ENCODE assay signal across 2 cellular contexts in the genomic region with DNA sequence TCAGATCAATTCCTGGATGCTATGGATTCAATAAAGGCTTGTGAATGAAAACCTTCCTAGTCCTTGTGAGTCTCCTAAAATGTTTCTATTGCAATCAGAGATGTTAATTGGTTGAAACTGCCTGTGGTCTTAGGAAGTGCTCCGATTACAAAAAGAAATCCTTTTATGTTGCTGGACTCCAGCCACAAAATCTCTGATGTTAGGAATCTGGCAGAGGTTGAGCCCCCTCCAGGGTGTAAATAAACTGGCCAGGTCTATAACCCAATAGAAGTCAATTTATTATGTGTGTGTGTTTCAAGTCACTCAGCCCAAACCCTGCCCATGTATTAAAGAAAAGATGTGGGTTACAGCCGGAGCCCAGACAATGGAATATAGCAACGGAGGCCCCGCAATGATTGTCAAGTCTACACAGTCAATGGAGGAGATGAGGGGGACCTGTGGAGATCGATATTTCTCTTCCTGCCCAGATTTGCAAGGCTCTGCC.
TF ChIP-seq lines count a peak whose summit lies in the region.

No MANE protein-coding gene starts in this region.

TF ChIP-seq in IMR-90, 13 proteins besides CTCF, POLR2A, EP300 and RAD21 (continued from another document):
- TF ChIP-seq BHLHE40 (IDR thresholded peaks at IDR 0.05; ENCODE audit: low read depth, low read length) = no peak
- TF ChIP-seq RCOR1 (IDR thresholded peaks at IDR 0.05; ENCODE audit: insufficient replicate concordance, low read length) = no peak
- no peak for TF ChIP-seq CEBPB (IDR thresholded peaks at IDR 0.05; ENCODE audit: low read depth, low read length)
- TF ChIP-seq CHD1 (IDR thresholded peaks at IDR 0.05; ENCODE audit: low read depth, low read length) = no peak

TF ChIP-seq in SK-N-SH treated with all-trans-retinoic acid at 6 μM for 48 hours, 23 proteins besides CTCF, POLR2A, EP300 and RAD21 (continued from another document):
- TF ChIP-seq, protein P1, sequence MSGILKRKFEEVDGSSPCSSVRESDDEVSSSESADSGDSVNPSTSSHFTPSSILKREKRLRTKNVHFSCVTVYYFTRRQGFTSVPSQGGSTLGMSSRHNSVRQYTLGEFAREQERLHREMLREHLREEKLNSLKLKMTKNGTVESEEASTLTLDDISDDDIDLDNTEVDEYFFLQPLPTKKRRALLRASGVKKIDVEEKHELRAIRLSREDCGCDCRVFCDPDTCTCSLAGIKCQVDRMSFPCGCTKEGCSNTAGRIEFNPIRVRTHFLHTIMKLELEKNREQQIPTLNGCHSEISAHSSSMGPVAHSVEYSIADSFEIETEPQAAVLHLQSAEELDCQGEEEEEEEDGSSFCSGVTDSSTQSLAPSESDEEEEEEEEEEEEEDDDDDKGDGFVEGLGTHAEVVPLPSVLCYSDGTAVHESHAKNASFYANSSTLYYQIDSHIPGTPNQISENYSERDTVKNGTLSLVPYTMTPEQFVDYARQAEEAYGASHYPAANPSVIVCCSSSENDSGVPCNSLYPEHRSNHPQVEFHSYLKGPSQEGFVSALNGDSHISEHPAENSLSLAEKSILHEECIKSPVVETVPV (CRISPR knock-in tag; IDR thresholded peaks at IDR 0.05) = no peak
- TF ChIP-seq CSDC2 (CRISPR knock-in tag; IDR thresholded peaks at IDR 0.05) (no peak), ZNF70 (CRISPR knock-in tag; IDR thresholded peaks at IDR 0.05) (no peak), TCF4 (CRISPR knock-in tag; IDR thresholded peaks at IDR 0.05; ENCODE audit: borderline replicate concordance) (no peak), ZFP3 (CRISPR knock-in tag; IDR thresholded peaks at IDR 0.05) (no peak), TOX (CRISPR knock-in tag; IDR thresholded peaks at IDR 0.05; ENCODE audit: borderline replicate concordance) (no peak), ZFP30 (CRISPR knock-in tag; IDR thresholded peaks at IDR 0.05) (no peak), BACH2 (CRISPR knock-in tag; IDR thresholded peaks at IDR 0.05; ENCODE audit: borderline replicate concordance) (no peak), RARB (CRISPR knock-in tag; IDR thresholded peaks at IDR 0.05) (no peak), ISL1 (CRISPR knock-in tag; IDR thresholded peaks at IDR 0.05) (no peak), SNAI2 (CRISPR knock-in tag; IDR thresholded peaks at IDR 0.05) (no peak)
- TF ChIP-seq, protein P2, sequence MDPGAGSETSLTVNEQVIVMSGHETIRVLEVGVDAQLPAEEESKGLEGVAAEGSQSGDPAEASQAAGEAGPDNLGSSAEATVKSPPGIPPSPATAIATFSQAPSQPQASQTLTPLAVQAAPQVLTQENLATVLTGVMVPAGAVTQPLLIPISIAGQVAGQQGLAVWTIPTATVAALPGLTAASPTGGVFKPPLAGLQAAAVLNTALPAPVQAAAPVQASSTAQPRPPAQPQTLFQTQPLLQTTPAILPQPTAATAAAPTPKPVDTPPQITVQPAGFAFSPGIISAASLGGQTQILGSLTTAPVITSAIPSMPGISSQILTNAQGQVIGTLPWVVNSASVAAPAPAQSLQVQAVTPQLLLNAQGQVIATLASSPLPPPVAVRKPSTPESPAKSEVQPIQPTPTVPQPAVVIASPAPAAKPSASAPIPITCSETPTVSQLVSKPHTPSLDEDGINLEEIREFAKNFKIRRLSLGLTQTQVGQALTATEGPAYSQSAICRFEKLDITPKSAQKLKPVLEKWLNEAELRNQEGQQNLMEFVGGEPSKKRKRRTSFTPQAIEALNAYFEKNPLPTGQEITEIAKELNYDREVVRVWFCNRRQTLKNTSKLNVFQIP (CRISPR knock-in tag; IDR thresholded peaks at IDR 0.05; ENCODE audit: borderline replicate concordance, low read depth) = no peak
- TF ChIP-seq, protein P3, sequence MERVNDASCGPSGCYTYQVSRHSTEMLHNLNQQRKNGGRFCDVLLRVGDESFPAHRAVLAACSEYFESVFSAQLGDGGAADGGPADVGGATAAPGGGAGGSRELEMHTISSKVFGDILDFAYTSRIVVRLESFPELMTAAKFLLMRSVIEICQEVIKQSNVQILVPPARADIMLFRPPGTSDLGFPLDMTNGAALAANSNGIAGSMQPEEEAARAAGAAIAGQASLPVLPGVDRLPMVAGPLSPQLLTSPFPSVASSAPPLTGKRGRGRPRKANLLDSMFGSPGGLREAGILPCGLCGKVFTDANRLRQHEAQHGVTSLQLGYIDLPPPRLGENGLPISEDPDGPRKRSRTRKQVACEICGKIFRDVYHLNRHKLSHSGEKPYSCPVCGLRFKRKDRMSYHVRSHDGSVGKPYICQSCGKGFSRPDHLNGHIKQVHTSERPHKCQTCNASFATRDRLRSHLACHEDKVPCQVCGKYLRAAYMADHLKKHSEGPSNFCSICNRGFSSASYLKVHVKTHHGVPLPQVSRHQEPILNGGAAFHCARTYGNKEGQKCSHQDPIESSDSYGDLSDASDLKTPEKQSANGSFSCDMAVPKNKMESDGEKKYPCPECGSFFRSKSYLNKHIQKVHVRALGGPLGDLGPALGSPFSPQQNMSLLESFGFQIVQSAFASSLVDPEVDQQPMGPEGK (CRISPR knock-in tag; IDR thresholded peaks at IDR 0.05; ENCODE audit: borderline replicate concordance) = no peak
